8 cellular contexts compared by ENCODE assay signal in the genomic region with DNA sequence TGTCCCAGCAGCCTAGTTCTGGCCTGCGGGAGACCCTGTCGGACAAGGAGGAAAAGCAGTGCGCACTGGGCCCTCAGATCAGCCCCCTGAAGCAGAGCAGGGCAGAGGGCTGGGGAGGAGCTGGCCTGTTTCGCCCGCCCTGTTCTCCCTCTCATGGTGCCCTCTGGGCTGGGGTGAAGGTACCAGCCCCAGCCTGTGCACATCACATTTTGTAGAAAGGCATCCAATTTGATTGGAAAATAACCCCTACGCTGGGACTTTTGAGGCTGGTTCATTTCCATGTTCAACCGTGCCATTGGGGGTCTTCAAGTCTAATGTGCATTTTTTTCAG. TPM values are rescaled to one million over a fixed set of nuclear protein-coding genes. Genes with fewer than 3 reads are reported as not detected.
DNase-seq lines count a peak whose midpoint lies in the region; ATAC-seq and TF ChIP-seq lines count a peak whose summit lies in the region.

No MANE protein-coding gene starts in this region.

- H3K4me3 ChIP-seq in thoracic aorta: peak overlapping the region; percentile 97

- peaks cover 25% of the 10 kb centered on the region for H3K4me1 Mint-ChIP-seq in activated T-cell treated with anti-CD3 and anti-CD28 coated beads, Interleukin-2, amount 50 U/mL, for 24 hours (ENCODE audit: low read depth)
- peaks cover 22% of the 10 kb centered on the region for H3K4me1 Mint-ChIP-seq in activated CD8-positive, alpha-beta T cell treated with anti-CD3 and anti-CD28 coated beads for 36 hours (ENCODE audit: low read depth)
- H3K4me1 Mint-ChIP-seq in immature natural killer cell: peaks cover 35 to 43% of the 10 kb centered on the region in 2 donors

- H3K9me3 ChIP-seq in thoracic aorta: no peaks in the 10 kb centered on the region

- no peaks in the 10 kb centered on the region for H3K27me3 Mint-ChIP-seq in activated T-cell treated with anti-CD3 and anti-CD28 coated beads, Interleukin-2, amount 50 U/mL, for 24 hours
- H3K27me3 Mint-ChIP-seq in activated CD8-positive, alpha-beta T cell treated with anti-CD3 and anti-CD28 coated beads for 36 hours: no peaks in the 10 kb centered on the region
- peaks cover 11 to 12% (median 12%) of the 10 kb centered on the region in 3 donors for H3K27me3 Mint-ChIP-seq in immature natural killer cell (ENCODE audit: low read depth in 3 of 3)

- H3K4me1 ChIP-seq in thoracic aorta (ENCODE audit: control insufficient read depth in 1 of 2, low read depth in 2 of 2): peaks cover 27 to 37% of the 10 kb centered on the region in 2 donors

- H3K36me3 Mint-ChIP-seq in activated T-cell treated with anti-CD3 and anti-CD28 coated beads, Interleukin-2, amount 50 U/mL, for 24 hours (ENCODE audit: low read depth): peaks cover 47% of the 10 kb centered on the region
- H3K36me3 Mint-ChIP-seq in activated CD8-positive, alpha-beta T cell treated with anti-CD3 and anti-CD28 coated beads for 36 hours (ENCODE audit: low read depth): peaks cover 29% of the 10 kb centered on the region
- no peaks in the 10 kb centered on the region for H3K36me3 Mint-ChIP-seq in immature natural killer cell

- H3K27me3 ChIP-seq in thoracic aorta (replicated peaks; ENCODE audit: insufficient read depth): no peaks in the 10 kb centered on the region

- H3K27ac Mint-ChIP-seq in activated T-cell treated with anti-CD3 and anti-CD28 coated beads, Interleukin-2, amount 50 U/mL, for 24 hours: peak overlapping the region; percentile 99
- H3K27ac Mint-ChIP-seq in activated CD8-positive, alpha-beta T cell treated with anti-CD3 and anti-CD28 coated beads for 36 hours: peak overlapping the region; percentile 97
- peak overlapping the region in 3 of 6 donors; percentile 56 to 95 (median 84) for H3K27ac Mint-ChIP-seq in immature natural killer cell

- no peaks in the 10 kb centered on the region for H3K9me3 Mint-ChIP-seq in activated T-cell treated with anti-CD3 and anti-CD28 coated beads, Interleukin-2, amount 50 U/mL, for 24 hours
- no peaks in the 10 kb centered on the region for H3K9me3 Mint-ChIP-seq in activated CD8-positive, alpha-beta T cell treated with anti-CD3 and anti-CD28 coated beads for 36 hours
- H3K9me3 Mint-ChIP-seq in immature natural killer cell: no peaks in the 10 kb centered on the region

- no peak overlapping the region for H3K27ac ChIP-seq in thoracic aorta

- H3K4me3 Mint-ChIP-seq in activated T-cell treated with anti-CD3 and anti-CD28 coated beads, Interleukin-2, amount 50 U/mL, for 24 hours: peak overlapping the region; percentile 92
- H3K4me3 Mint-ChIP-seq in activated CD8-positive, alpha-beta T cell treated with anti-CD3 and anti-CD28 coated beads for 36 hours: peak overlapping the region; percentile 94
- peak overlapping the region; percentile 89 to 100 (median 93) for H3K4me3 Mint-ChIP-seq in immature natural killer cell

- no peak for DNase-seq in activated T-cell treated with anti-CD3 and anti-CD28 coated beads, Interleukin-2, amount 50 U/mL, for 24 hours
- DNase-seq in activated T-cell treated with anti-CD3 and anti-CD28 coated beads, Interleukin-2, amount 50 U/mL, for 48 hours: no peak
- DNase-seq in activated CD8-positive, alpha-beta T cell treated with anti-CD3 and anti-CD28 coated beads for 36 hours: no peak
- DNase-seq in immature natural killer cell (no peak), thoracic aorta (ENCODE audit: low spot score) (no peak)

- CTCF ChIA-PET in activated CD8-positive, alpha-beta T cell treated with anti-CD3 and anti-CD28 coated beads for 36 hours (lab: Charles Lee): no interaction called here

- intact Hi-C loops in activated CD8-positive, alpha-beta T cell treated with anti-CD3 and anti-CD28 coated beads for 36 hours (cut with micrococcal nuclease): no loop called here

- no peaks in the 10 kb centered on the region for H3K36me3 ChIP-seq in thoracic aorta

- no peak for TF ChIP-seq CTCF in activated CD8-positive, alpha-beta T cell treated with anti-CD3 and anti-CD28 coated beads for 36 hours (IDR thresholded peaks at IDR 0.05)
- no peak for TF ChIP-seq CTCF in thoracic aorta (IDR thresholded peaks at IDR 0.05)

- POLR2A ChIA-PET in activated CD8-positive, alpha-beta T cell treated with anti-CD3 and anti-CD28 coated beads for 36 hours (lab: Charles Lee): interaction anchor here (0.8 to 8.3 kb wide), 8 partner anchors 11 to 64 kb away, joined by 3 to 79 read pairs (median 4); a partner anchor contains a TSS

- ATAC-seq in activated CD8-positive, alpha-beta T cell treated with anti-CD3 and anti-CD28 coated beads for 36 hours: peak; percentile 5
- ATAC-seq in thoracic aorta (ENCODE audit: insufficient number of reproducible peaks, low FRiP score, low read depth) (no peak), GM21717 (IDR thresholded peaks at IDR 0.05; ENCODE audit: unreplicated experiment) (no peak), GM19452 (IDR thresholded peaks at IDR 0.05; ENCODE audit: unreplicated experiment) (no peak), GM21737 (IDR thresholded peaks at IDR 0.05; ENCODE audit: unreplicated experiment) (no peak)

RNA-seq across cellular contexts. Expression of a gene that starts 0.8 kb away (rescaled TPM):
- total RNA-seq in activated CD8-positive, alpha-beta T cell treated with anti-CD3 and anti-CD28 coated beads for 36 hours: 100 to 1,000 TPM; 212 to 223 TPM
- 100 to 1,000 TPM; 131 to 157 (median 139) TPM for polyA plus RNA-seq in immature natural killer cell
- total RNA-seq in thoracic aorta: 10 to 100 TPM; 62.8 to 83.7 TPM
